In the genomic region with DNA sequence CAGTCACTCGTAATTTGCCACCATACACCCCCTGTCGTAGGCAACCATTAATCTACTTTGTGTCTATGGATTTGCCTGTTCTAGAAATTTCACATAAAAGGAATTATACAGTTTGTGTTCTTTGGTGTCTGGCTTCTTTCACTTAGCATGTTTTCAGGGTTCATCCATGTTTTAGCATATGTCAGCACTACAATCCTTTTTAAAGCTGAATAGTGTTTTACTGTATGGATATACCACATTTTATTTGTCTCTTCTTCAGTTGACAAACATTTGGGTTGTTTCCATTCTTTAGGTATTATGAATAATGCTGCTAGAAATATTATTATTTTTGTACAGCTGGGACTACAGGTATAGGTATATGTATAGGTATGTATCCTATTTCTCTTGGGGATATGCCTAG, we compare ENCODE assay signal across 31 cellular contexts.
"Had no signal": no experiment of that assay in that cellular context is flagged by ENCODE, and none has a peak within 500 bp of the region (broad histone marks: within the 10 kb centered on the region; RNA-seq: fewer than 3 reads in every experiment).

No MANE protein-coding gene starts in this region.

- H3K36me3 ChIP-seq: WERI-Rb-1 had no signal

- DNase-seq: activated B cell treated with CpG ODN at 0.5 μM for 24 hours; activated CD4-positive, alpha-beta memory T cell treated with anti-CD3 and anti-CD28 coated beads for 36 hours; activated CD4-positive, alpha-beta T cell treated with anti-CD3 and anti-CD28 coated beads, Interleukin-2, amount 10 ng/mL, durations not matched to agents 24 days and 14 days; activated CD8-positive, alpha-beta memory T cell treated with anti-CD3 and anti-CD28 coated beads, Interleukin-2, amount 10 ng/mL, durations not matched to agents 7 days and 5 days; activated CD8-positive, alpha-beta memory T cell treated with anti-CD3 and anti-CD28 coated beads, Interleukin-2, amount 50 U/mL, for 4 hours; activated CD8-positive, alpha-beta T cell treated with anti-CD3 and anti-CD28 coated beads, Interleukin-2, amount 10 ng/mL, durations not matched to agents 7 days and 5 days; activated effector memory CD4-positive, alpha-beta T cell treated with anti-CD3 and anti-CD28 coated beads, Interleukin-2, amount 50 U/mL, for 16 hours; activated naive CD4-positive, alpha-beta T cell treated with anti-CD3 and anti-CD28 coated beads for 36 hours; activated naive CD8-positive, alpha-beta T cell treated with anti-CD3 and anti-CD28 coated beads for 36 hours; activated naive CD8-positive, alpha-beta T cell treated with anti-CD3 and anti-CD28 coated beads, Interleukin-2, amount 50 U/mL, for 24 hours; activated T-cell treated with anti-CD3 and anti-CD28 coated beads, Interleukin-2, amount 50 U/mL, for 1 hour; activated T-cell treated with anti-CD3 and anti-CD28 coated beads, Interleukin-2, amount 50 U/mL, for 48 hours; adrenal gland; amygdala; aorta; body of pancreas; caudate nucleus; cortex of kidney; dermis blood vessel endothelial cell; effector CD4-positive, alpha-beta T cell; effector memory CD8-positive, alpha-beta T cell; foreskin keratinocyte; heart right ventricle; T-helper 1 cell; T-helper 17 cell; T1000; WERI-Rb-1 had no signal

- H3K27ac ChIP-seq: adrenal gland, body of pancreas, epithelial cell of prostate, foreskin keratinocyte, heart right ventricle, WERI-Rb-1 had no signal

- H3K9me3 ChIP-seq: adrenal gland, body of pancreas, gastroesophageal sphincter had no signal

- ATAC-seq: activated CD4-positive, CD25-positive, alpha-beta regulatory T cell treated with anti-CD3 and anti-CD28 coated beads, Interleukin-2, amount 50 U/mL, for 24 hours; activated CD8-positive, alpha-beta memory T cell treated with anti-CD3 and anti-CD28 coated beads, Interleukin-2, amount 10 ng/mL, durations not matched to agents 7 days and 5 days; activated CD8-positive, alpha-beta T cell treated with anti-CD3 and anti-CD28 coated beads, Interleukin-2, amount 10 ng/mL, durations not matched to agents 7 days and 5 days; activated naive CD8-positive, alpha-beta T cell treated with anti-CD3 and anti-CD28 coated beads, Interleukin-2, amount 50 U/mL, for 24 hours; body of pancreas; effector memory CD8-positive, alpha-beta T cell; esophagus mucosa; foreskin keratinocyte; gastroesophageal sphincter; heart right ventricle; T-helper 17 cell had no signal

- H3K27me3 ChIP-seq: adrenal gland, body of pancreas, foreskin keratinocyte, gastroesophageal sphincter, heart right ventricle had no signal

- H3K4me3 ChIP-seq: adrenal gland, body of pancreas, gastroesophageal sphincter, heart right ventricle had no signal
